ENCODE assay signal across 1 cellular context in genomic region chr14:70022771-70023445, GRCh38.
TF ChIP-seq lines count a peak whose summit lies in the region.

No MANE protein-coding gene starts in this region.

TF ChIP-seq in H1, 55 proteins besides CTCF, POLR2A, EP300 and RAD21:
- TF ChIP-seq SIN3A (conservative IDR thresholded peaks at IDR 0.05 in 1 of 2, IDR thresholded peaks at IDR 0.05 in 1 of 2; ENCODE audit: low read depth in 1 of 2, low read length in 2 of 2) = no peak
- TF ChIP-seq RNF2 (IDR thresholded peaks at IDR 0.05; ENCODE audit: borderline replicate concordance, low read depth, low read length, missing control alignments, poor library complexity, severe bottlenecking) = no peak
- no peak for TF ChIP-seq HDAC6 (IDR thresholded peaks at IDR 0.05; ENCODE audit: low read depth, low read length)
- TF ChIP-seq CEBPB (IDR thresholded peaks at IDR 0.05; ENCODE audit: low read depth, low read length) = no peak
